ENCODE assay signal across 1 cellular context in the genomic region with DNA sequence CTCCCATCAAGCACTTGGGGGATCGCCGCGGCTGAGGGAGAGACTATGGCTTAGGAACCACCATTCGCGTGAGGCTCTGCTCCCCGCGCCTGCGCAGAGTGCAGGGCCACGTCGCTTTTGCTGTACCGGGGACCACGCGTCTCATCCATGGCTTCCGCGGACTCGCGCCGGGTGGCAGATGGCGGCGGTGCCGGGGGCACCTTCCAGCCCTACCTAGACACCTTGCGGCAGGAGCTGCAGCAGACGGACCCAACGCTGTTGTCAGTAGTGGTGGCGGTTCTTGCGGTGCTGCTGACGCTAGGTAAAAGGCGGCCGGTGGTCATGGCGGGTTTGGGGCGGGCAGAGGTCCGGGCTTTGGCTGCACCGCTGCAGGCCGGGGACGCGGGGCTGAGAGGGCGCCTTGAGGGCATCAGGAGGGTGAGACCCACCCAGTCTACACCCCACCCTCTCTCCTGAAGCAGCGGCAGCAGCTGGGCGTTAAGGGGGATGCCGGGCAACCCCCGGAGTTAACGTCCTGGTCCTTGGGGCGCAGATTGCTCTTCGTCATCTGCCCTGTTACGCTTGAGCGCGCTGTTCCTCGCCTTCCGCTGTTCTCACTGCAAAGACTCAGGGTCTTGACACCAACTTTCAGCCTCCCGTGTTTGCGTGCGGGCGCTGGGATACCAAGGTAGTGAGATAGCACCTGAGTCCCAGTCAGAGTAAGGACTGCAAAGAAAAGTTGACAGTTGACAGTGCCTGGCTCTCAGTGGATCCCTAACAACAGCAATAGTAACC.
TF ChIP-seq lines count a peak whose summit lies in the region.

A gene with protein sequence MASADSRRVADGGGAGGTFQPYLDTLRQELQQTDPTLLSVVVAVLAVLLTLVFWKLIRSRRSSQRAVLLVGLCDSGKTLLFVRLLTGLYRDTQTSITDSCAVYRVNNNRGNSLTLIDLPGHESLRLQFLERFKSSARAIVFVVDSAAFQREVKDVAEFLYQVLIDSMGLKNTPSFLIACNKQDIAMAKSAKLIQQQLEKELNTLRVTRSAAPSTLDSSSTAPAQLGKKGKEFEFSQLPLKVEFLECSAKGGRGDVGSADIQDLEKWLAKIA (plus strand): TSS at position 114 of the 774 bp plus-strand sequence. CDS start 34 bp downstream, at position 148.

TF ChIP-seq in K562, 482 proteins besides CTCF, POLR2A, EP300 and RAD21 (continued from another document and continues in another):
- TF ChIP-seq CHD2 (IDR thresholded peaks at IDR 0.05; ENCODE audit: low read depth, low read length) (peak; percentile 45; the same call in 1 of the 2 replicates), HNRNPLL (IDR thresholded peaks at IDR 0.05; ENCODE audit: low read depth, low read length, poor library complexity, severe bottlenecking) (peak; percentile 64), SRSF7 (optimal IDR thresholded peaks at IDR 0.05; ENCODE audit: low read depth, low read length) (no peak), PHB2 (IDR thresholded peaks at IDR 0.05; ENCODE audit: low read depth) (no peak), EP400 (IDR thresholded peaks at IDR 0.05) (peak; percentile 98), SIX5 (IDR thresholded peaks at IDR 0.05; ENCODE audit: borderline replicate concordance in 1 of 2, insufficient read depth in 1 of 2, low read depth in 1 of 2, low read length in 2 of 2) (peak; percentile 63 to 70; a peak in 3 of 4 replicates), ZNF584 (CRISPR knock-in tag; IDR thresholded peaks at IDR 0.05; ENCODE audit: low read depth) (no peak), ZNF354B (CRISPR knock-in tag; IDR thresholded peaks at IDR 0.05) (no peak), CBX5 (IDR thresholded peaks at IDR 0.05; ENCODE audit: borderline replicate concordance, low read depth) (no peak), HNRNPUL1 (IDR thresholded peaks at IDR 0.05; ENCODE audit: low read length) (no peak), SP1 (CRISPR knock-in tag; IDR thresholded peaks at IDR 0.05) (no peak; the same call in 1 of the 2 replicates), YY1 (IDR thresholded peaks at IDR 0.05; ENCODE audit: borderline replicate concordance in 1 of 3, control insufficient read depth in 1 of 3, extremely low read depth in 1 of 3, insufficient read depth in 3 of 3, insufficient read length in 1 of 3, insufficient replicate concordance in 2 of 3, low read depth in 1 of 3, low read length in 2 of 3) (peak; percentile 44 to 87 (median 79)), ZZZ3 (IDR thresholded peaks at IDR 0.05) (no peak), ZNF830 (CRISPR knock-in tag; IDR thresholded peaks at IDR 0.05) (no peak), CTBP1 (IDR thresholded peaks at IDR 0.05; ENCODE audit: borderline replicate concordance) (0 out of 2 replicates have a peak, but pooled peaks have one; percentile 17), NFYB (IDR thresholded peaks at IDR 0.05; ENCODE audit: extremely low read depth, insufficient read length) (no peak), ZNF23 (CRISPR knock-in tag; IDR thresholded peaks at IDR 0.05) (no peak), TAL1 (IDR thresholded peaks at IDR 0.05) (no peak), ZNF347 (CRISPR knock-in tag; IDR thresholded peaks at IDR 0.05; ENCODE audit: low read depth) (no peak), NEUROD1 (IDR thresholded peaks at IDR 0.05; ENCODE audit: borderline replicate concordance, low read depth, low read length, partially characterized antibody) (peak; percentile 7), HNRNPK (IDR thresholded peaks at IDR 0.05; ENCODE audit: low read depth, low read length, poor library complexity, severe bottlenecking) (no peak), MEIS2 (IDR thresholded peaks at IDR 0.05; ENCODE audit: partially characterized antibody) (peak; percentile 82), PHB (CRISPR knock-in tag; IDR thresholded peaks at IDR 0.05) (no peak), ELF2 (CRISPR knock-in tag; IDR thresholded peaks at IDR 0.05) (no peak), MBD2 (IDR thresholded peaks at IDR 0.05; ENCODE audit: borderline replicate concordance, low read depth) (no peak)
- TF ChIP-seq, protein P1, sequence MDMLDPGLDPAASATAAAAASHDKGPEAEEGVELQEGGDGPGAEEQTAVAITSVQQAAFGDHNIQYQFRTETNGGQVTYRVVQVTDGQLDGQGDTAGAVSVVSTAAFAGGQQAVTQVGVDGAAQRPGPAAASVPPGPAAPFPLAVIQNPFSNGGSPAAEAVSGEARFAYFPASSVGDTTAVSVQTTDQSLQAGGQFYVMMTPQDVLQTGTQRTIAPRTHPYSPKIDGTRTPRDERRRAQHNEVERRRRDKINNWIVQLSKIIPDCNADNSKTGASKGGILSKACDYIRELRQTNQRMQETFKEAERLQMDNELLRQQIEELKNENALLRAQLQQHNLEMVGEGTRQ (CRISPR knock-in tag; IDR thresholded peaks at IDR 0.05), result no peak
- TF ChIP-seq, protein P2, sequence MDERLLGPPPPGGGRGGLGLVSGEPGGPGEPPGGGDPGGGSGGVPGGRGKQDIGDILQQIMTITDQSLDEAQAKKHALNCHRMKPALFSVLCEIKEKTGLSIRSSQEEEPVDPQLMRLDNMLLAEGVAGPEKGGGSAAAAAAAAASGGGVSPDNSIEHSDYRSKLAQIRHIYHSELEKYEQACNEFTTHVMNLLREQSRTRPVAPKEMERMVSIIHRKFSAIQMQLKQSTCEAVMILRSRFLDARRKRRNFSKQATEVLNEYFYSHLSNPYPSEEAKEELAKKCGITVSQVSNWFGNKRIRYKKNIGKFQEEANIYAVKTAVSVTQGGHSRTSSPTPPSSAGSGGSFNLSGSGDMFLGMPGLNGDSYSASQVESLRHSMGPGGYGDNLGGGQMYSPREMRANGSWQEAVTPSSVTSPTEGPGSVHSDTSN (CRISPR knock-in tag; IDR thresholded peaks at IDR 0.05; ENCODE audit: low read depth), result no peak
- TF ChIP-seq, protein P2 (tag; conservative IDR thresholded peaks at IDR 0.05; ENCODE audit: low read depth), result no peak
- TF ChIP-seq, protein P3, sequence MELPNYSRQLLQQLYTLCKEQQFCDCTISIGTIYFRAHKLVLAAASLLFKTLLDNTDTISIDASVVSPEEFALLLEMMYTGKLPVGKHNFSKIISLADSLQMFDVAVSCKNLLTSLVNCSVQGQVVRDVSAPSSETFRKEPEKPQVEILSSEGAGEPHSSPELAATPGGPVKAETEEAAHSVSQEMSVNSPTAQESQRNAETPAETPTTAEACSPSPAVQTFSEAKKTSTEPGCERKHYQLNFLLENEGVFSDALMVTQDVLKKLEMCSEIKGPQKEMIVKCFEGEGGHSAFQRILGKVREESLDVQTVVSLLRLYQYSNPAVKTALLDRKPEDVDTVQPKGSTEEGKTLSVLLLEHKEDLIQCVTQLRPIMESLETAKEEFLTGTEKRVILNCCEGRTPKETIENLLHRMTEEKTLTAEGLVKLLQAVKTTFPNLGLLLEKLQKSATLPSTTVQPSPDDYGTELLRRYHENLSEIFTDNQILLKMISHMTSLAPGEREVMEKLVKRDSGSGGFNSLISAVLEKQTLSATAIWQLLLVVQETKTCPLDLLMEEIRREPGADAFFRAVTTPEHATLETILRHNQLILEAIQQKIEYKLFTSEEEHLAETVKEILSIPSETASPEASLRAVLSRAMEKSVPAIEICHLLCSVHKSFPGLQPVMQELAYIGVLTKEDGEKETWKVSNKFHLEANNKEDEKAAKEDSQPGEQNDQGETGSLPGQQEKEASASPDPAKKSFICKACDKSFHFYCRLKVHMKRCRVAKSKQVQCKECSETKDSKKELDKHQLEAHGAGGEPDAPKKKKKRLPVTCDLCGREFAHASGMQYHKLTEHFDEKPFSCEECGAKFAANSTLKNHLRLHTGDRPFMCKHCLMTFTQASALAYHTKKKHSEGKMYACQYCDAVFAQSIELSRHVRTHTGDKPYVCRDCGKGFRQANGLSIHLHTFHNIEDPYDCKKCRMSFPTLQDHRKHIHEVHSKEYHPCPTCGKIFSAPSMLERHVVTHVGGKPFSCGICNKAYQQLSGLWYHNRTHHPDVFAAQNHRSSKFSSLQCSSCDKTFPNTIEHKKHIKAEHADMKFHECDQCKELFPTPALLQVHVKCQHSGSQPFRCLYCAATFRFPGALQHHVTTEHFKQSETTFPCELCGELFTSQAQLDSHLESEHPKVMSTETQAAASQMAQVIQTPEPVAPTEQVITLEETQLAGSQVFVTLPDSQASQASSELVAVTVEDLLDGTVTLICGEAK (IDR thresholded peaks at IDR 0.05), result no peak
- TF ChIP-seq, protein P3 (CRISPR knock-in tag; IDR thresholded peaks at IDR 0.05), result no peak
- TF ChIP-seq, protein P4, sequence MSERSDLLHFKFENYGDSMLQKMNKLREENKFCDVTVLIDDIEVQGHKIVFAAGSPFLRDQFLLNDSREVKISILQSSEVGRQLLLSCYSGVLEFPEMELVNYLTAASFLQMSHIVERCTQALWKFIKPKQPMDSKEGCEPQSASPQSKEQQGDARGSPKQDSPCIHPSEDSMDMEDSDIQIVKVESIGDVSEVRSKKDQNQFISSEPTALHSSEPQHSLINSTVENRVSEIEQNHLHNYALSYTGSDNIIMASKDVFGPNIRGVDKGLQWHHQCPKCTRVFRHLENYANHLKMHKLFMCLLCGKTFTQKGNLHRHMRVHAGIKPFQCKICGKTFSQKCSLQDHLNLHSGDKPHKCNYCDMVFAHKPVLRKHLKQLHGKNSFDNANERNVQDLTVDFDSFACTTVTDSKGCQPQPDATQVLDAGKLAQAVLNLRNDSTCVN (CRISPR knock-in tag; IDR thresholded peaks at IDR 0.05), result no peak
- TF ChIP-seq, protein P5, sequence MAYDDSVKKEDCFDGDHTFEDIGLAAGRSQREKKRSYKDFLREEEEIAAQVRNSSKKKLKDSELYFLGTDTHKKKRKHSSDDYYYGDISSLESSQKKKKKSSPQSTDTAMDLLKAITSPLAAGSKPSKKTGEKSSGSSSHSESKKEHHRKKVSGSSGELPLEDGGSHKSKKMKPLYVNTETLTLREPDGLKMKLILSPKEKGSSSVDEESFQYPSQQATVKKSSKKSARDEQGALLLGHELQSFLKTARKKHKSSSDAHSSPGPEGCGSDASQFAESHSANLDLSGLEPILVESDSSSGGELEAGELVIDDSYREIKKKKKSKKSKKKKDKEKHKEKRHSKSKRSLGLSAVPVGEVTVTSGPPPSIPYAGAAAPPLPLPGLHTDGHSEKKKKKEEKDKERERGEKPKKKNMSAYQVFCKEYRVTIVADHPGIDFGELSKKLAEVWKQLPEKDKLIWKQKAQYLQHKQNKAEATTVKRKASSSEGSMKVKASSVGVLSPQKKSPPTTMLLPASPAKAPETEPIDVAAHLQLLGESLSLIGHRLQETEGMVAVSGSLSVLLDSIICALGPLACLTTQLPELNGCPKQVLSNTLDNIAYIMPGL (CRISPR knock-in tag; IDR thresholded peaks at IDR 0.05), result no peak
- TF ChIP-seq, protein P6, sequence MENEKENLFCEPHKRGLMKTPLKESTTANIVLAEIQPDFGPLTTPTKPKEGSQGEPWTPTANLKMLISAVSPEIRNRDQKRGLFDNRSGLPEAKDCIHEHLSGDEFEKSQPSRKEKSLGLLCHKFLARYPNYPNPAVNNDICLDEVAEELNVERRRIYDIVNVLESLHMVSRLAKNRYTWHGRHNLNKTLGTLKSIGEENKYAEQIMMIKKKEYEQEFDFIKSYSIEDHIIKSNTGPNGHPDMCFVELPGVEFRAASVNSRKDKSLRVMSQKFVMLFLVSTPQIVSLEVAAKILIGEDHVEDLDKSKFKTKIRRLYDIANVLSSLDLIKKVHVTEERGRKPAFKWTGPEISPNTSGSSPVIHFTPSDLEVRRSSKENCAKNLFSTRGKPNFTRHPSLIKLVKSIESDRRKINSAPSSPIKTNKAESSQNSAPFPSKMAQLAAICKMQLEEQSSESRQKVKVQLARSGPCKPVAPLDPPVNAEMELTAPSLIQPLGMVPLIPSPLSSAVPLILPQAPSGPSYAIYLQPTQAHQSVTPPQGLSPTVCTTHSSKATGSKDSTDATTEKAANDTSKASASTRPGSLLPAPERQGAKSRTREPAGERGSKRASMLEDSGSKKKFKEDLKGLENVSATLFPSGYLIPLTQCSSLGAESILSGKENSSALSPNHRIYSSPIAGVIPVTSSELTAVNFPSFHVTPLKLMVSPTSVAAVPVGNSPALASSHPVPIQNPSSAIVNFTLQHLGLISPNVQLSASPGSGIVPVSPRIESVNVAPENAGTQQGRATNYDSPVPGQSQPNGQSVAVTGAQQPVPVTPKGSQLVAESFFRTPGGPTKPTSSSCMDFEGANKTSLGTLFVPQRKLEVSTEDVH (IDR thresholded peaks at IDR 0.05; ENCODE audit: low read depth, partially characterized antibody), result no peak
- TF ChIP-seq, protein P7, sequence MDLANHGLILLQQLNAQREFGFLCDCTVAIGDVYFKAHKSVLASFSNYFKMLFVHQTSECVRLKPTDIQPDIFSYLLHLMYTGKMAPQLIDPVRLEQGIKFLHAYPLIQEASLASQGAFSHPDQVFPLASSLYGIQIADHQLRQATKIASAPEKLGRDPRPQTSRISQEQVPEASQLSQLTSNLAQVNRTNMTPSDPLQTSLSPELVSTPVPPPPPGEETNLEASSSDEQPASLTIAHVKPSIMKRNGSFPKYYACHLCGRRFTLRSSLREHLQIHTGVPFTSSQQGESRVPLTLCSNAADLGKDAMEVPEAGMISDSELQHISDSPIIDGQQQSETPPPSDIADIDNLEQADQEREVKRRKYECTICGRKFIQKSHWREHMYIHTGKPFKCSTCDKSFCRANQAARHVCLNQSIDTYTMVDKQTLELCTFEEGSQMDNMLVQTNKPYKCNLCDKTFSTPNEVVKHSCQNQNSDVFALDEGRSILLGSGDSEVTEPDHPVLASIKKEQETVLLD (IDR thresholded peaks at IDR 0.05), result peak; percentile 91
